Comparison of ENCODE assay signal across 26 cellular contexts in genomic region chr12:71166280-71166679, GRCh38. TPM values are rescaled to one million over a fixed set of nuclear protein-coding genes. Genes with fewer than 3 reads are reported as not detected.
"Had no signal": no experiment of that assay in that cellular context is flagged by ENCODE, and none has a peak within 500 bp of the region (broad histone marks: within the 10 kb centered on the region; RNA-seq: fewer than 3 reads in every experiment).

No MANE protein-coding gene starts in this region.

- H3K27ac ChIP-seq: coronary artery, esophagus muscularis mucosa, foreskin keratinocyte, gastroesophageal sphincter, heart left ventricle, right atrium auricular region, skin epidermis, thoracic aorta, tibial nerve, upper lobe of left lung had no signal

- DNase-seq: dermis blood vessel endothelial cell; effector memory CD4-positive, alpha-beta T cell; foreskin keratinocyte; hypothalamus; immature natural killer cell; islet precursor cell; mammary epithelial cell; mesendoderm; naive thymus-derived CD8-positive, alpha-beta T cell; nephron progenitor cell; nucleus accumbens; stimulated activated CD4-positive, alpha-beta T cell treated with anti-CD3 and anti-CD28 coated beads, Interleukin-15, amount 100 ng/mL, for 24 hours; stimulated activated CD4-positive, alpha-beta T cell treated with anti-CD3 and anti-CD28 coated beads, Interleukin-2, amount 100 ng/mL, for 48 hours; stimulated activated naive CD4-positive, alpha-beta T cell had no signal

- H3K27me3 Mint-ChIP-seq: central memory CD8-positive, alpha-beta T cell had no signal

- H3K4me3 Mint-ChIP-seq: central memory CD8-positive, alpha-beta T cell; immature natural killer cell; naive thymus-derived CD8-positive, alpha-beta T cell; nephron progenitor cell had no signal

- H3K36me3 Mint-ChIP-seq: immature natural killer cell; naive thymus-derived CD8-positive, alpha-beta T cell had no signal

- H3K4me1 Mint-ChIP-seq: central memory CD8-positive, alpha-beta T cell; immature natural killer cell had no signal

- H3K27ac Mint-ChIP-seq: immature natural killer cell; naive thymus-derived CD8-positive, alpha-beta T cell; nephron progenitor cell had no signal

- ATAC-seq: foreskin keratinocyte; gastroesophageal sphincter; left lobe of liver; naive thymus-derived CD8-positive, alpha-beta T cell had no signal

RNA-seq across cellular contexts. Expression of gene TSPAN8, which starts 8.5 kb away (rescaled TPM):
- total RNA-seq: dermis blood vessel endothelial cell; foreskin keratinocyte; mammary epithelial cell; myocyte; naive thymus-derived CD8-positive, alpha-beta T cell had no signal
